In the genomic region with DNA sequence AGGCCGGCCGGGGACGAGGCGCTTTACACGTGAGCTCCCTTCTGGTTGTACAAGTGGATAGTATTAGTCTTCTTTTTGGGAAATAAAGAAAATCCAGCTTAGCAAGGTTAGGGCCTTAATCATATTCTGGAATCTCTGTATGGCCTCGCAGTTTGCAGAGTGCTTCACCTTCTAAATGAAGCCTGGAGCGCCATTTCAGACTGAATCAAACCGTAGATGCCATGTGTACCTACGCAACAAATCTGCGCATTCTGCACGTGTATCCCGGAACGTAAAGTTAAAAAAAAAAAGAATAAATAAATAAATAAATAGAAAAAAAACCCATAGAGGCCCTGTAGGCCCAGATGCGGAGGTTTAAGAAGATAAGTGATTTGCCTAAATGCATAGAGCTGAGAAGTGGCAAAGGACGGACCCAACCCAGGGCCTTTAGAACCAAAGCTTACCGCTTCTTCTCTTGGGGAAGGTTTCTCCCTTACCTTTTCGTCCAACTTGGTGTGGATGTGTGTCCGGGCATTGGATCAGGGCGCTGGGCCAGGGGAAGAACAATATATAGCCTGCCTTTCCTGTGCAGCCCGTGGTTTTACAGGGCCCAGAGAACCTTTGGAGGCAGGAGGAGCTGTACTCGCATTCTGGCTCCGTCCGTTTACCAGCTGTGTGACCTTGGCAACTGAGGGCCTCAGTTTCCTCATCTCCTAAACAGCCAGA, we compare ENCODE assay signal across 9 cellular contexts. TPM values are rescaled to one million over a fixed set of nuclear protein-coding genes. Genes with fewer than 3 reads are reported as not detected.
DNase-seq lines count a peak whose midpoint lies in the region; ATAC-seq and TF ChIP-seq lines count a peak whose summit lies in the region.
"Had no signal": no experiment of that assay in that cellular context is flagged by ENCODE, and none has a peak within 500 bp of the region (broad histone marks: within the 10 kb centered on the region; RNA-seq: fewer than 3 reads in every experiment).

No MANE protein-coding gene starts in this region.

- H3K36me3 ChIP-seq in uterus = no peaks in the 10 kb centered on the region
- H3K36me3 ChIP-seq: BLaER1 had no signal

- H3K4me3 ChIP-seq in uterus = peak overlapping the region; percentile 64 to 91
- H3K4me3 ChIP-seq: BLaER1 had no signal

- no peaks in the 10 kb centered on the region for H3K9me3 ChIP-seq in uterus

- no peaks in the 10 kb centered on the region for H3K9me3 Mint-ChIP-seq in activated naive CD8-positive, alpha-beta T cell (ENCODE audit: low read depth)
- no peaks in the 10 kb centered on the region for H3K9me3 Mint-ChIP-seq in activated naive CD8-positive, alpha-beta T cell treated with anti-CD3 and anti-CD28 coated beads, Interleukin-2, amount 50 U/mL, for 24 hours
- H3K9me3 Mint-ChIP-seq in dendritic cell treated with granulocyte-macrophage colony-stimulating factor and Interleukin-4, amounts not matched to agents 40 ng/mL and 50 ng/mL, for 4 days = no peaks in the 10 kb centered on the region
- no peaks in the 10 kb centered on the region for H3K9me3 Mint-ChIP-seq in mesothelial cell of epicardium

- intact Hi-C loops in dendritic cell treated with granulocyte-macrophage colony-stimulating factor and Interleukin-4, amounts not matched to agents 40 ng/mL and 50 ng/mL, for 4 days (cut with micrococcal nuclease) = loop anchor here (5.0 kb wide), 1 partner anchor 201 kb away; a partner anchor contains a TSS
- intact Hi-C loops in uterus (cut with DNase I; ENCODE audit: low total_unique reads) = no loop called here

- H3K4me3 Mint-ChIP-seq in activated naive CD8-positive, alpha-beta T cell = peak overlapping the region; percentile 43
- H3K4me3 Mint-ChIP-seq in activated naive CD8-positive, alpha-beta T cell treated with anti-CD3 and anti-CD28 coated beads, Interleukin-2, amount 50 U/mL, for 24 hours = no peak overlapping the region
- H3K4me3 Mint-ChIP-seq in dendritic cell treated with granulocyte-macrophage colony-stimulating factor and Interleukin-4, amounts not matched to agents 40 ng/mL and 50 ng/mL, for 4 days = peak overlapping the region; percentile 79
- peak overlapping the region; percentile 72 for H3K4me3 Mint-ChIP-seq in mesothelial cell of epicardium

- H3K27me3 Mint-ChIP-seq in activated naive CD8-positive, alpha-beta T cell = peaks cover 27% of the 10 kb centered on the region
- H3K27me3 Mint-ChIP-seq in activated naive CD8-positive, alpha-beta T cell treated with anti-CD3 and anti-CD28 coated beads, Interleukin-2, amount 50 U/mL, for 24 hours = peaks cover 55% of the 10 kb centered on the region
- H3K27me3 Mint-ChIP-seq in dendritic cell treated with granulocyte-macrophage colony-stimulating factor and Interleukin-4, amounts not matched to agents 40 ng/mL and 50 ng/mL, for 4 days = peaks cover 58% of the 10 kb centered on the region
- peaks cover 6% of the 10 kb centered on the region for H3K27me3 Mint-ChIP-seq in mesothelial cell of epicardium (ENCODE audit: low read depth)

- no peaks in the 10 kb centered on the region for H3K4me1 ChIP-seq in uterus
- H3K4me1 ChIP-seq: BLaER1 had no signal

- DNase-seq in activated naive CD8-positive, alpha-beta T cell treated with anti-CD3 and anti-CD28 coated beads, Interleukin-2, amount 50 U/mL, for 24 hours = no peak
- DNase-seq in mesothelial cell of epicardium (ENCODE audit: low spot score in 2 of 2, unreplicated experiment in 2 of 2) = no peak
- no peak for DNase-seq in uterus
- DNase-seq in epidermal melanocyte (ENCODE audit: insufficient read length, low spot score) = no peak
- no peak for DNase-seq in GF-D8 (lab: John Stamatoyannopoulos, UW)

- no peak for ATAC-seq in activated naive CD8-positive, alpha-beta T cell treated with anti-CD3 and anti-CD28 coated beads, Interleukin-2, amount 50 U/mL, for 24 hours
- no peak for ATAC-seq in HG02759 (IDR thresholded peaks at IDR 0.05; ENCODE audit: unreplicated experiment)

- H3K27me3 ChIP-seq in uterus = no peaks in the 10 kb centered on the region
- H3K27me3 ChIP-seq: BLaER1 had no signal

- H3K36me3 Mint-ChIP-seq in activated naive CD8-positive, alpha-beta T cell = no peaks in the 10 kb centered on the region
- H3K36me3 Mint-ChIP-seq in activated naive CD8-positive, alpha-beta T cell treated with anti-CD3 and anti-CD28 coated beads, Interleukin-2, amount 50 U/mL, for 24 hours (ENCODE audit: low read depth) = no peaks in the 10 kb centered on the region
- no peaks in the 10 kb centered on the region for H3K36me3 Mint-ChIP-seq in dendritic cell treated with granulocyte-macrophage colony-stimulating factor and Interleukin-4, amounts not matched to agents 40 ng/mL and 50 ng/mL, for 4 days (ENCODE audit: low read depth)
- no peaks in the 10 kb centered on the region for H3K36me3 Mint-ChIP-seq in mesothelial cell of epicardium

- no peak for TF ChIP-seq POLR2A in uterus (IDR thresholded peaks at IDR 0.05)

- peaks cover 6% of the 10 kb centered on the region for H3K4me1 Mint-ChIP-seq in activated naive CD8-positive, alpha-beta T cell (ENCODE audit: low read depth)
- H3K4me1 Mint-ChIP-seq in activated naive CD8-positive, alpha-beta T cell treated with anti-CD3 and anti-CD28 coated beads, Interleukin-2, amount 50 U/mL, for 24 hours = peaks cover 7% of the 10 kb centered on the region
- H3K4me1 Mint-ChIP-seq in dendritic cell treated with granulocyte-macrophage colony-stimulating factor and Interleukin-4, amounts not matched to agents 40 ng/mL and 50 ng/mL, for 4 days (ENCODE audit: low read depth) = peaks cover 15% of the 10 kb centered on the region
- peaks cover 38% of the 10 kb centered on the region for H3K4me1 Mint-ChIP-seq in mesothelial cell of epicardium

- H3K27ac Mint-ChIP-seq in activated naive CD8-positive, alpha-beta T cell = no peak overlapping the region
- H3K27ac Mint-ChIP-seq in activated naive CD8-positive, alpha-beta T cell treated with anti-CD3 and anti-CD28 coated beads, Interleukin-2, amount 50 U/mL, for 24 hours = no peak overlapping the region
- H3K27ac Mint-ChIP-seq in dendritic cell treated with granulocyte-macrophage colony-stimulating factor and Interleukin-4, amounts not matched to agents 40 ng/mL and 50 ng/mL, for 4 days = no peak overlapping the region
- peak overlapping the region; percentile 66 for H3K27ac Mint-ChIP-seq in mesothelial cell of epicardium

- peak overlapping the region; percentile 91 to 94 for H3K27ac ChIP-seq in uterus
- H3K27ac ChIP-seq: BLaER1 had no signal

- no peak for TF ChIP-seq CTCF in mesothelial cell of epicardium (IDR thresholded peaks at IDR 0.05; ENCODE audit: unreplicated experiment)
- no peak for TF ChIP-seq CTCF in uterus (IDR thresholded peaks at IDR 0.05)

RNA-seq across cellular contexts. Expression of a gene that starts 0.5 kb away (rescaled TPM):
- total RNA-seq in mesothelial cell of epicardium = 14.8 to 17.2 TPM (median 15.8 TPM) in 3 replicates
- 100 to 1,000 TPM in 1 of 4 donors, 10 to 100 TPM in 3; 12.6 to 441 (median 30.6) TPM for total RNA-seq in uterus
